Comparison of ENCODE assay signal across 22 cellular contexts in genomic region chr1:171084091-171084490, GRCh38. TPM values are rescaled to one million over a fixed set of nuclear protein-coding genes. Genes with fewer than 3 reads are reported as not detected.
"Had no signal": no experiment of that assay in that cellular context is flagged by ENCODE, and none has a peak within 500 bp of the region (broad histone marks: within the 10 kb centered on the region; RNA-seq: fewer than 3 reads in every experiment).

No MANE protein-coding gene starts in this region.

- H3K27me3 Mint-ChIP-seq: activated naive CD4-positive, alpha-beta T cell treated with anti-CD3 and anti-CD28 coated beads, Interleukin-2, amount 10 ng/mL, durations not matched to agents 7 days and 5 days had no signal

- ATAC-seq: activated naive CD8-positive, alpha-beta T cell treated with anti-CD3 and anti-CD28 coated beads, Interleukin-2, amount 50 U/mL, for 24 hours; lower lobe of right lung; natural killer cell treated with Interleukin-12 subunit alpha and Interleukin-12 subunit beta and Interleukin-15 and Interleukin-18, amount 100 ng/mL, for 72 hours; stimulated activated naive CD8-positive, alpha-beta T cell treated with anti-CD3 and anti-CD28 coated beads, Interleukin-15, Interleukin-2, amounts not matched to agents 100 U/mL and 50 U/mL, for 24 hours had no signal

- H3K4me3 Mint-ChIP-seq: activated naive CD4-positive, alpha-beta T cell treated with anti-CD3 and anti-CD28 coated beads, Interleukin-2, amount 10 ng/mL, durations not matched to agents 7 days and 5 days; activated naive CD8-positive, alpha-beta T cell treated with anti-CD3 and anti-CD28 coated beads, Interleukin-2, amount 50 U/mL, for 24 hours; natural killer cell treated with Interleukin-12 subunit alpha and Interleukin-12 subunit beta and Interleukin-15 and Interleukin-18, amount 100 ng/mL, for 72 hours had no signal

- H3K27ac Mint-ChIP-seq: activated naive CD4-positive, alpha-beta T cell treated with anti-CD3 and anti-CD28 coated beads, Interleukin-2, amount 10 ng/mL, durations not matched to agents 7 days and 5 days; activated naive CD8-positive, alpha-beta T cell treated with anti-CD3 and anti-CD28 coated beads, Interleukin-2, amount 50 U/mL, for 24 hours; natural killer cell treated with Interleukin-12 subunit alpha and Interleukin-12 subunit beta and Interleukin-15 and Interleukin-18, amount 100 ng/mL, for 72 hours had no signal

- DNase-seq: activated CD4-positive, alpha-beta T cell treated with anti-CD3 and anti-CD28 coated beads, Interleukin-2, amount 50 U/mL, for 1 hour; activated CD4-positive, CD25-positive, alpha-beta regulatory T cell treated with anti-CD3 and anti-CD28 coated beads, Interleukin-2, amount 50 U/mL, for 72 hours; activated CD8-positive, alpha-beta memory T cell treated with anti-CD3 and anti-CD28 coated beads for 24 hours; activated CD8-positive, alpha-beta memory T cell treated with anti-CD3 and anti-CD28 coated beads, Interleukin-2, amount 50 U/mL, for 48 hours; activated effector memory CD4-positive, alpha-beta T cell treated with Interleukin-2 at 50 U/mL for 16 hours; activated naive CD4-positive, alpha-beta T cell treated with anti-CD3 and anti-CD28 coated beads, Interleukin-2, amount 10 ng/mL, durations not matched to agents 7 days and 5 days; activated naive CD8-positive, alpha-beta T cell treated with anti-CD3 and anti-CD28 coated beads, Interleukin-2, amount 50 U/mL, for 24 hours; activated T-cell treated with anti-CD3 and anti-CD28 coated beads, Interleukin-2, amount 50 U/mL, for 48 hours; anterior cingulate cortex; brain microvascular endothelial cell; foreskin melanocyte; glutamatergic neuron; lower lobe of right lung; retina; stimulated activated naive CD8-positive, alpha-beta T cell treated with anti-CD3 and anti-CD28 coated beads, Interleukin-15, Interleukin-2, amounts not matched to agents 100 U/mL and 50 U/mL, for 24 hours; substantia nigra; T-helper 2 cell; tibial artery had no signal

- H3K4me1 Mint-ChIP-seq: activated naive CD4-positive, alpha-beta T cell treated with anti-CD3 and anti-CD28 coated beads, Interleukin-2, amount 10 ng/mL, durations not matched to agents 7 days and 5 days; activated naive CD8-positive, alpha-beta T cell treated with anti-CD3 and anti-CD28 coated beads, Interleukin-2, amount 50 U/mL, for 24 hours had no signal

- H3K36me3 Mint-ChIP-seq: activated naive CD4-positive, alpha-beta T cell treated with anti-CD3 and anti-CD28 coated beads, Interleukin-2, amount 10 ng/mL, durations not matched to agents 7 days and 5 days; natural killer cell treated with Interleukin-12 subunit alpha and Interleukin-12 subunit beta and Interleukin-15 and Interleukin-18, amount 100 ng/mL, for 72 hours had no signal

- H3K9me3 Mint-ChIP-seq: activated naive CD4-positive, alpha-beta T cell treated with anti-CD3 and anti-CD28 coated beads, Interleukin-2, amount 10 ng/mL, durations not matched to agents 7 days and 5 days; activated naive CD8-positive, alpha-beta T cell treated with anti-CD3 and anti-CD28 coated beads, Interleukin-2, amount 50 U/mL, for 24 hours had no signal

RNA-seq across cellular contexts. Expression of gene FMO3, which starts 6.6 kb away (rescaled TPM):
- total RNA-seq: epithelial cell of proximal tubule; kidney epithelial cell; natural killer cell treated with Interleukin-12 subunit alpha and Interleukin-12 subunit beta and Interleukin-15 and Interleukin-18, amount 100 ng/mL, for 72 hours; skeletal muscle tissue had no signal
